In the genomic region with DNA sequence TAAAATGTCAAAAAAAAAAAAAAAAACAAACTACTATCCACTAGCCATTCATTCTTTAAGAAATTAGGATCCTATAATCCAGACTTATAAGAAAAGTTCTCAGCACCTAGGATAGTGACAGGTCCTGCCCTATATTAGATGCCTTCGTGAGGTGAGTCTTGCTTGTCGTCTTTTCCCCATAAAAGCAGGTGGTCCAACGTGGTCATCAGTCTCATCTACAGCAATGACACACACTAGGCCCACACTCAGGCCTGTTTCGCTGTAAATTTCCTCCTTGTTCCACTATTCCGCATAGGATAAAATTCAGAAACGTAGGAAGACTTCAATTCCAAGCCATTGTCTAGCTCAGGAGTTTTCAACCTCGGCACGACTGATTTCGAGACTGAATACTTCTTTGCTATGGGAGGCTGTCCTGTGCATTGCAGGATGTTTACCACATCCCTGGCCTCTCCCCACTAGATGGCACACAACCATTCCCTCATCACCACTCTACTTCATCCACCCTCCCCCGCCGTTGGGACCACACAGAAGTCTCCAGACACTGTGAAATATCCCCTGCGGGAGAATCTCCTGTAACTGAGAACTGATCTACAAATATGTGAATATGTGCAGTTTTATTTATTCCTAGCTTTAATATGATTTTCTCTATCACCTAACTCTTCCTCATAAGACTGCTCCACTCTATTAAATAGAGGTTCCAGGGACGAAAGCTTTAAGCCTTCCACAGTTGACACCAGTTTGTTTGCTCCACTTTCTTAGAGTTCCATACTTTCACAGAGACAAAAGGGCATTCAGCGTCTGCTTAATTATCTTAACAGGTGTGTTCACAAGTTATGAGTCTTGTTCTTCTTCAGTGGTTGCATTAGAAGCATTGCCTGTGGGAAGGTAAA, we compare ENCODE assay signal across 8 cellular contexts.
DNase-seq lines count a peak whose midpoint lies in the region; ATAC-seq and TF ChIP-seq lines count a peak whose summit lies in the region.

No MANE protein-coding gene starts in this region.

- H3K27ac ChIP-seq in CD8-positive, alpha-beta T cell (ENCODE audit: low read depth, low read length): no peak overlapping the region

- no peaks in the 10 kb centered on the region for H3K4me1 ChIP-seq in CD8-positive, alpha-beta T cell (ENCODE audit: insufficient read depth, low read length)

- H3K9me3 Mint-ChIP-seq in CD8-positive, alpha-beta T cell: peaks cover 7% of the 10 kb centered on the region
- H3K9me3 Mint-ChIP-seq in activated T-helper 1 cell treated with anti-CD3 and anti-CD28 coated beads, Interleukin-12 subunit alpha, Interleukin-12 subunit beta, Interleukin-2, Interleukin-4 antibody, amounts not matched to agents 30 ng/mL and 10 ng/mL and 1 ng/mL, durations not matched to agents 14 hours and 24 hours and 36 hours: no peaks in the 10 kb centered on the region

- DNase-seq in ELR (ENCODE audit: low read depth): peak; percentile 12
- peak; percentile 64 for DNase-seq in SW480 (ENCODE audit: low spot score)
- peak; percentile 58 for DNase-seq in iPS DF 4.7 (ENCODE audit: extremely low read depth, low spot score)
- DNase-seq in NCI-H226: no peak
- no peak for DNase-seq in CD8-positive, alpha-beta T cell
- DNase-seq in activated T-helper 1 cell treated with anti-CD3 and anti-CD28 coated beads, Interleukin-12 subunit alpha, Interleukin-12 subunit beta, Interleukin-2, Interleukin-4 antibody, amounts not matched to agents 30 ng/mL and 10 ng/mL and 1 ng/mL, durations not matched to agents 14 hours and 24 hours and 36 hours (ENCODE audit: low spot score): no peak

- POLR2A ChIA-PET in CD8-positive, alpha-beta T cell (lab: Charles Lee): no interaction called here

- intact Hi-C loops in CD8-positive, alpha-beta T cell (cut with DNase I, micrococcal nuclease): no loop called here
- intact Hi-C loops in activated T-helper 1 cell treated with anti-CD3 and anti-CD28 coated beads, Interleukin-12 subunit alpha, Interleukin-12 subunit beta, Interleukin-2, Interleukin-4 antibody, amounts not matched to agents 30 ng/mL and 10 ng/mL and 1 ng/mL, durations not matched to agents 14 hours and 24 hours and 36 hours (cut with micrococcal nuclease): no loop called here

- no peaks in the 10 kb centered on the region for H3K27me3 ChIP-seq in CD8-positive, alpha-beta T cell (ENCODE audit: insufficient read depth, low read length)

- H3K4me1 Mint-ChIP-seq in CD8-positive, alpha-beta T cell (ENCODE audit: low read depth): no peaks in the 10 kb centered on the region
- H3K4me1 Mint-ChIP-seq in activated T-helper 1 cell treated with anti-CD3 and anti-CD28 coated beads, Interleukin-12 subunit alpha, Interleukin-12 subunit beta, Interleukin-2, Interleukin-4 antibody, amounts not matched to agents 30 ng/mL and 10 ng/mL and 1 ng/mL, durations not matched to agents 14 hours and 24 hours and 36 hours (ENCODE audit: low read depth): no peaks in the 10 kb centered on the region

- no peak for ATAC-seq in CD8-positive, alpha-beta T cell
- ATAC-seq in HG03097 (IDR thresholded peaks at IDR 0.05; ENCODE audit: low FRiP score, unreplicated experiment): no peak

- no peaks in the 10 kb centered on the region for H3K36me3 ChIP-seq in CD8-positive, alpha-beta T cell (ENCODE audit: insufficient read depth, low read length)

- H3K27me3 Mint-ChIP-seq in CD8-positive, alpha-beta T cell (ENCODE audit: low read depth): no peaks in the 10 kb centered on the region
- H3K27me3 Mint-ChIP-seq in activated T-helper 1 cell treated with anti-CD3 and anti-CD28 coated beads, Interleukin-12 subunit alpha, Interleukin-12 subunit beta, Interleukin-2, Interleukin-4 antibody, amounts not matched to agents 30 ng/mL and 10 ng/mL and 1 ng/mL, durations not matched to agents 14 hours and 24 hours and 36 hours (ENCODE audit: insufficient read depth): no peaks in the 10 kb centered on the region

- H3K9me3 ChIP-seq in CD8-positive, alpha-beta T cell (ENCODE audit: low read length): no peaks in the 10 kb centered on the region

- peak; percentile 38; the same call in 1 of the 2 replicates for TF ChIP-seq CTCF in LNCAP (IDR thresholded peaks at IDR 0.05)
- no peak for TF ChIP-seq CTCF in CD8-positive, alpha-beta T cell (IDR thresholded peaks at IDR 0.05)

- H3K4me3 Mint-ChIP-seq in CD8-positive, alpha-beta T cell: no peak overlapping the region
- no peak overlapping the region for H3K4me3 Mint-ChIP-seq in activated T-helper 1 cell treated with anti-CD3 and anti-CD28 coated beads, Interleukin-12 subunit alpha, Interleukin-12 subunit beta, Interleukin-2, Interleukin-4 antibody, amounts not matched to agents 30 ng/mL and 10 ng/mL and 1 ng/mL, durations not matched to agents 14 hours and 24 hours and 36 hours

- no peak overlapping the region for H3K27ac Mint-ChIP-seq in CD8-positive, alpha-beta T cell
- no peak overlapping the region for H3K27ac Mint-ChIP-seq in activated T-helper 1 cell treated with anti-CD3 and anti-CD28 coated beads, Interleukin-12 subunit alpha, Interleukin-12 subunit beta, Interleukin-2, Interleukin-4 antibody, amounts not matched to agents 30 ng/mL and 10 ng/mL and 1 ng/mL, durations not matched to agents 14 hours and 24 hours and 36 hours

- CTCF ChIA-PET in CD8-positive, alpha-beta T cell (lab: Charles Lee): no interaction called here

- H3K36me3 Mint-ChIP-seq in CD8-positive, alpha-beta T cell: no peaks in the 10 kb centered on the region
- H3K36me3 Mint-ChIP-seq in activated T-helper 1 cell treated with anti-CD3 and anti-CD28 coated beads, Interleukin-12 subunit alpha, Interleukin-12 subunit beta, Interleukin-2, Interleukin-4 antibody, amounts not matched to agents 30 ng/mL and 10 ng/mL and 1 ng/mL, durations not matched to agents 14 hours and 24 hours and 36 hours (ENCODE audit: low read depth): no peaks in the 10 kb centered on the region

- no peak overlapping the region for H3K4me3 ChIP-seq in CD8-positive, alpha-beta T cell (ENCODE audit: low read depth, low read length)

Comparison
In these comparisons a context has a peak if more than half of its experiments do, and no peak if none do; other contexts are left out.
1. DNase-seq: peak in ELR (single experiment), SW480 (single experiment) and iPS DF 4.7 (single experiment); none in NCI-H226 (single experiment), CD8-positive, alpha-beta T cell (0 of 7) and activated T-helper 1 cell treated with anti-CD3 and anti-CD28 coated beads, Interleukin-12 subunit alpha, Interleukin-12 subunit beta, Interleukin-2, Interleukin-4 antibody, amounts not matched to agents 30 ng/mL and 10 ng/mL and 1 ng/mL, durations not matched to agents 14 hours and 24 hours and 36 hours (single experiment).